9 cellular contexts compared by ENCODE assay signal in the genomic region with DNA sequence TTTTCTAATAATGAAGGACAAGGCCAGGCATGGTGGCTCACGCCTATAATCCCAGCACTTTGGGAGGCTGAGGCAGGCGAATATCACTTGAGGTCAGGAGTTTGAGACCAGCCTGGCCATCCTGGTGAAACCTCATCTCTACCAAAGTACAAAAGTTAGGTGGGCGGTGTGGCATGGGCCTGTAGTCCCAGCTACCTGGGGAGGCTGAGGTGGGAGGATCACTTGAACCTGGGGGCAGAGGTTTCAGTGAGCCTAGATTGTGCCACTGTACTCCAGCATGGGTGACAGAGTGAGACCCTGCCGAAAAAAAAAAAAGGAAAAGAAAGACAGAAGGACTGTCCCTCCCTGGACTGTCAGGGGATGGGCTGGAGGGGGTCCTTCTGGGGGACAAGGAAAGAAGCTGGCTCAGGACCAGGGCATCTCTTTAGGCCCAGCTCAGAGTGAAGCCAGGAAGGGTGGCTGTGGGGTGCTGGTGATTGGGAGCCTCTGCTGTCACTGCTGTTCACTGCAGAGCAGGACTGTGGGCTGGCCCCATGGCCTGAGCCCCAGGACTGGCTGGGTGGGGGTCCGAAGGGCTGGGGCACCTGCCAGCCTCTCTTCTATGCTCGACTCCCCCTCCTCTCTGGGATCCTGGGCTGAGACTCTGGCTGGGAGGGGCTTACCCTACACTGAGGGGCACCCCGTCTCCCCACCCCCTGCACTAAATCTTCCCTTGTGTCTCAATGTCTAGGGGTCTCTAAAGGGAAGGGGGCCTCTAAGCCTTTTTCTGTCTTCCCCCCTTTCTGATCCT. TPM values are rescaled to one million over a fixed set of nuclear protein-coding genes. Genes with fewer than 3 reads are reported as not detected.
DNase-seq lines count a peak whose midpoint lies in the region; TF ChIP-seq lines count a peak whose summit lies in the region.
"Had no signal": no experiment of that assay in that cellular context is flagged by ENCODE, and none has a peak within 500 bp of the region (broad histone marks: within the 10 kb centered on the region; RNA-seq: fewer than 3 reads in every experiment).

No MANE protein-coding gene starts in this region.

- DNase-seq in Caco-2: no peak
- no peak for DNase-seq in RWPE1 (ENCODE audit: low spot score)
- no peak for DNase-seq in epithelial cell of esophagus (ENCODE audit: low read depth)
- no peak for DNase-seq in KBM-7
- no peak for DNase-seq in amniotic stem cell (lab: John Stamatoyannopoulos, UW)
- no peak for DNase-seq in NCI-H1930 (lab: John Stamatoyannopoulos, UW)
- DNase-seq in 8988T: no peak
- DNase-seq: NCI-H187 treated with DMSO at 0.1 percent for 48 hours had no signal

- no peaks in the 10 kb centered on the region for H3K4me1 ChIP-seq in Caco-2
- H3K4me1 ChIP-seq in parathyroid adenoma: peaks cover 14% of the 10 kb centered on the region

- peaks cover 7% of the 10 kb centered on the region for H3K4me1 Mint-ChIP-seq in Caco-2 (ENCODE audit: low read depth, unreplicated experiment)

- no peak overlapping the region for H3K27ac Mint-ChIP-seq in Caco-2 (ENCODE audit: unreplicated experiment)

- peak overlapping the region; percentile 94 for H3K4me2 ChIP-seq in parathyroid adenoma (ENCODE audit: low read length)

- intact Hi-C loops in Caco-2 (cut with micrococcal nuclease; ENCODE audit: unreplicated experiment): loop anchor here (10.0 kb wide), 1 partner anchor 237 kb away; no protein-coding TSS in a partner anchor

- H3K9me3 ChIP-seq in Caco-2 (no peaks in the 10 kb centered on the region), parathyroid adenoma (ENCODE audit: control insufficient read depth, low read length) (no peaks in the 10 kb centered on the region)

- no peaks in the 10 kb centered on the region for H3K36me3 ChIP-seq in Caco-2 (ENCODE audit: control insufficient read depth, insufficient read depth, low read length)
- H3K36me3 ChIP-seq in parathyroid adenoma (ENCODE audit: control insufficient read depth, insufficient read depth, low read length): no peaks in the 10 kb centered on the region

- no TSS peak for BruUV-seq in Caco-2 (replicated peaks; lab: Mats Ljungman, UMichigan)

- peaks cover 23% of the 10 kb centered on the region for H3K79me2 ChIP-seq in parathyroid adenoma

- peak overlapping the region; percentile 57 for H3K4me3 Mint-ChIP-seq in Caco-2 (ENCODE audit: unreplicated experiment)

- POLR2A ChIA-PET in Caco-2 (lab: Charles Lee) (interaction anchor here (0.6 kb wide), 1 partner anchor 77 kb away, joined by 3 read pairs; no protein-coding TSS in a partner anchor), RWPE1 (lab: Yijun Ruan, JAX; ENCODE audit: low non-redundant PET) (no interaction called here)

- CTCF ChIA-PET in Caco-2 (lab: Charles Lee) (interaction anchor here (1.3 kb wide), 2 partner anchors 13 to 78 kb away, joined by 4 read pairs; no protein-coding TSS in a partner anchor), RWPE1 (lab: Yijun Ruan, JAX) (interaction anchor here (0.6 to 1.4 kb wide), 3 partner anchors 16 to 240 kb away, joined by 3 to 5 read pairs (median 5); no protein-coding TSS in a partner anchor)

- H3K9me3 Mint-ChIP-seq in Caco-2 (ENCODE audit: unreplicated experiment): no peaks in the 10 kb centered on the region

- peak overlapping the region; percentile 92 for H3K27ac ChIP-seq in RWPE1
- H3K27ac ChIP-seq in parathyroid adenoma: peak overlapping the region; percentile 72

- no peak overlapping the region for H3K4me3 ChIP-seq in Caco-2 (ENCODE audit: low read depth, low read length)
- H3K4me3 ChIP-seq in epithelial cell of esophagus (ENCODE audit: low read length): peak overlapping the region; percentile 38
- H3K4me3 ChIP-seq in parathyroid adenoma (ENCODE audit: low read depth, low read length): peak overlapping the region; percentile 66

- H3K27me3 Mint-ChIP-seq in Caco-2 (ENCODE audit: insufficient read depth, unreplicated experiment): no peaks in the 10 kb centered on the region

- H3K27me3 ChIP-seq in Caco-2 (replicated peaks; ENCODE audit: control insufficient read depth, insufficient read depth, low read length) (no peaks in the 10 kb centered on the region), parathyroid adenoma (ENCODE audit: control insufficient read depth, insufficient read depth, low read length) (no peaks in the 10 kb centered on the region)

- TF ChIP-seq CTCF in Caco-2 (IDR thresholded peaks at IDR 0.05; ENCODE audit: insufficient read depth in 1 of 2, low read depth in 1 of 2, low read length in 1 of 2, severe bottlenecking in 1 of 2, unreplicated experiment in 1 of 2) (no peak), RWPE1 (conservative IDR thresholded peaks at IDR 0.05; ENCODE audit: low read depth) (no peak), epithelial cell of esophagus (IDR thresholded peaks at IDR 0.05; ENCODE audit: insufficient read depth, low read depth, low read length, missing control alignments) (no peak), parathyroid adenoma (IDR thresholded peaks at IDR 0.05) (no peak)

- no peaks in the 10 kb centered on the region for H3K36me3 Mint-ChIP-seq in Caco-2 (ENCODE audit: insufficient read depth, unreplicated experiment)

- peak overlapping the region; percentile 17 for H3K9ac ChIP-seq in parathyroid adenoma

- in situ Hi-C loops in KBM-7 (cut with MboI; ENCODE audit: low pct_unique_long_range_greater_than_20kb, low sequenced_read_pairs): no loop called here

- peak overlapping the region; percentile 76 for H2AFZ ChIP-seq in parathyroid adenoma

RNA-seq across cellular contexts. Expression of a gene that starts 0.9 kb away (rescaled TPM):
- 69.7 and 83.5 TPM in 2 replicates for total RNA-seq in Caco-2 (2022)
